25 cellular contexts compared by ENCODE assay signal in the genomic region with DNA sequence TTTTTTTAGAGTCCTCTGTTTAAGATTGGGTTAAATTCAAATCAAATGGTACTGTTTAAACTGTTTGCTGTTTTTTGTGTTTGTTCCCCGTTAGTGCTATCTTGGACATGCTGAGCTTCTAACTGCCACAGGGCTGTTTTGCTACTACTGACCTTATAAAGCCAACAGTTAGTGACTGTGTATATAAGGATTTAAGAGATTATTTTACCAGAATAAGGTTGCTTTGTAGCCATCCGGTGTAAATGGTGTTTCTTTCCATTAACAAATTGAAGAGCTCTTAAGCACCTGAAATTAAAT. TPM values are rescaled to one million over a fixed set of nuclear protein-coding genes. Genes with fewer than 3 reads are reported as not detected.
DNase-seq lines count a peak whose midpoint lies in the region; ATAC-seq, FAIRE-seq and TF ChIP-seq lines count a peak whose summit lies in the region.
"Had no signal": no experiment of that assay in that cellular context is flagged by ENCODE, and none has a peak within 500 bp of the region (broad histone marks: within the 10 kb centered on the region; RNA-seq: fewer than 3 reads in every experiment).

No MANE protein-coding gene starts in this region.

- H3K27ac ChIP-seq in H9 (ENCODE audit: insufficient read length, low read depth, low read length) (no peak overlapping the region), RWPE2 (ENCODE audit: poor library complexity, severe bottlenecking) (peak overlapping the region; percentile 97), H1 (ENCODE audit: low read depth, low read length) (no peak overlapping the region), osteoblast (ENCODE audit: low read depth, low read length) (peak overlapping the region; percentile 46), right cardiac atrium (ENCODE audit: low read length) (no peak overlapping the region)
- H3K27ac ChIP-seq: gastrocnemius medialis had no signal

- H3K36me3 ChIP-seq in RWPE2 (ENCODE audit: low read depth), result no peaks in the 10 kb centered on the region
- no peaks in the 10 kb centered on the region; a peak in 1 of 8 replicates for H3K36me3 ChIP-seq in H1 (ENCODE audit: control insufficient read depth in 2 of 4, insufficient read depth in 4 of 4, low read length in 3 of 4)
- H3K36me3 ChIP-seq in osteoblast (ENCODE audit: insufficient read depth, low read length), result peaks cover 4% of the 10 kb centered on the region
- H3K36me3 ChIP-seq: gastrocnemius medialis had no signal

- no peak for TF ChIP-seq EP300 in H1 (IDR thresholded peaks at IDR 0.05; ENCODE audit: borderline replicate concordance in 1 of 2, low read depth in 2 of 2, low read length in 2 of 2)

- no peaks in the 10 kb centered on the region for H3K9me3 Mint-ChIP-seq in H9
- H3K9me3 Mint-ChIP-seq in activated naive CD4-positive, alpha-beta T cell treated with anti-CD3 and anti-CD28 coated beads for 36 hours, result no peaks in the 10 kb centered on the region
- H3K9me3 Mint-ChIP-seq: CD14-positive monocyte; memory B cell; stimulated activated memory B cell treated with anti-CD40 and anti-IgM and Interleukin-4, amounts not matched to agents 10 μg/mL and 1 μg/mL and 100 μg/mL, for 72 hours; T-helper 1 cell treated with Interleukin-12 subunit alpha and Interleukin-12 subunit beta and Interleukin-4 antibody, amounts not matched to agents 30 μg/mL and 1 μg/mL, for 36 hours had no signal

- H3K27me3 Mint-ChIP-seq in H9 (ENCODE audit: low read depth), result no peaks in the 10 kb centered on the region
- H3K27me3 Mint-ChIP-seq in activated naive CD4-positive, alpha-beta T cell treated with anti-CD3 and anti-CD28 coated beads for 36 hours (ENCODE audit: low read depth), result no peaks in the 10 kb centered on the region
- H3K27me3 Mint-ChIP-seq: memory B cell; stimulated activated memory B cell treated with anti-CD40 and anti-IgM and Interleukin-4, amounts not matched to agents 10 μg/mL and 1 μg/mL and 100 μg/mL, for 72 hours had no signal

- no peak overlapping the region for H2BK120ac ChIP-seq in H9 (ENCODE audit: low read depth, low read length, poor library complexity, severe bottlenecking)
- peak overlapping the region; percentile 75 for H2BK120ac ChIP-seq in H1 (replicated peaks; ENCODE audit: low read depth, low read length)

- H4K8ac ChIP-seq in H9 (replicated peaks; ENCODE audit: insufficient read length, low read depth, low read length) (no peak overlapping the region), H1 (ENCODE audit: extremely low read depth, insufficient read depth, low read length) (no peak overlapping the region)

- H3K18ac ChIP-seq in H9 (ENCODE audit: insufficient read length, low read depth, low read length) (no peak overlapping the region), H1 (ENCODE audit: extremely low read depth, low read length) (no peak overlapping the region)

- peaks cover 75 to 81% of the 10 kb centered on the region in 2 experiments for H3K4me1 Mint-ChIP-seq in H9
- H3K4me1 Mint-ChIP-seq in activated naive CD4-positive, alpha-beta T cell treated with anti-CD3 and anti-CD28 coated beads for 36 hours (ENCODE audit: low read depth), result no peaks in the 10 kb centered on the region

- H2BK20ac ChIP-seq in H9 (ENCODE audit: low read depth, low read length, poor library complexity, severe bottlenecking) (no peak overlapping the region), H1 (ENCODE audit: low read length) (no peak overlapping the region)

- no CpG with 5 or more reads among the region's 2 CpGs for WGBS in H9 (ENCODE audit: extremely low coverage, insufficient read length, low lambda C conversion rate)
- WGBS in H1 (ENCODE audit: extremely low coverage in 1 of 2, insufficient coverage in 1 of 2, insufficient read length in 1 of 2, insufficient replicate concordance in 2 of 2, low coverage in 1 of 2, low lambda C conversion rate in 2 of 2, missing lambda C conversion rate in 1 of 2), 2 experiments, result 73% methylated on average over 2 of the region's 2 CpGs; no CpG with 5 or more reads in 1 of the 2 experiments
- WGBS in right cardiac atrium, result 75% methylated on average over 2 of the region's 2 CpGs

- no peak for TF ChIP-seq RAD21 in H1 (IDR thresholded peaks at IDR 0.05 in 1 of 2, conservative IDR thresholded peaks at IDR 0.05 in 1 of 2; ENCODE audit: low read depth in 2 of 2, low read length in 2 of 2)

- peaks cover 16% of the 10 kb centered on the region for H3K4me1 ChIP-seq in H9 (ENCODE audit: insufficient read depth, low read length)
- peaks cover 41% of the 10 kb centered on the region for H3K4me1 ChIP-seq in RWPE2 (ENCODE audit: insufficient read depth, poor library complexity, severe bottlenecking)
- H3K4me1 ChIP-seq in H1 (replicated peaks in 1 of 4; ENCODE audit: control insufficient read depth in 3 of 4, insufficient read depth in 4 of 4, low read length in 3 of 4), result peaks cover 2 to 25% (median 13%) of the 10 kb centered on the region in 4 experiments; a peak in 6 of 7 replicates
- peaks cover 38% of the 10 kb centered on the region for H3K4me1 ChIP-seq in osteoblast (ENCODE audit: insufficient read depth, low read length)
- H3K4me1 ChIP-seq in right cardiac atrium (ENCODE audit: control insufficient read depth, insufficient read depth, low read length), result peaks cover 2% of the 10 kb centered on the region
- H3K4me1 ChIP-seq: gastrocnemius medialis had no signal

- no peaks in the 10 kb centered on the region for H3K9me3 ChIP-seq in H9 (ENCODE audit: control insufficient read depth, low read depth, low read length)
- H3K9me3 ChIP-seq in RWPE2 (ENCODE audit: severe bottlenecking), result no peaks in the 10 kb centered on the region
- H3K9me3 ChIP-seq in H1 (ENCODE audit: insufficient read depth in 2 of 2, low read depth in 1 of 2, low read length in 1 of 2), result no peaks in the 10 kb centered on the region
- no peaks in the 10 kb centered on the region for H3K9me3 ChIP-seq in osteoblast (ENCODE audit: low read depth, low read length)
- no peaks in the 10 kb centered on the region for H3K9me3 ChIP-seq in right cardiac atrium (ENCODE audit: control insufficient read depth, low read length)
- H3K9me3 ChIP-seq: gastrocnemius medialis had no signal

- no peak overlapping the region for H2AK5ac ChIP-seq in H9 (ENCODE audit: insufficient read length, low read length)
- no peak overlapping the region for H2AK5ac ChIP-seq in H1 (ENCODE audit: low read depth, low read length)

- H3K27me3 ChIP-seq in H9 (ENCODE audit: insufficient read depth, low read length) (no peaks in the 10 kb centered on the region), RWPE2 (ENCODE audit: insufficient read depth, poor library complexity, severe bottlenecking) (no peaks in the 10 kb centered on the region), H1 (replicated peaks in 1 of 4; ENCODE audit: control insufficient read depth in 3 of 4, extremely low read depth in 1 of 4, insufficient read depth in 3 of 4, low read length in 3 of 4) (no peaks in the 10 kb centered on the region), osteoblast (ENCODE audit: insufficient read depth, low read length) (no peaks in the 10 kb centered on the region), right cardiac atrium (ENCODE audit: control insufficient read depth, insufficient read depth) (no peaks in the 10 kb centered on the region)
- H3K27me3 ChIP-seq: gastrocnemius medialis had no signal

- H2AFZ ChIP-seq in H9 (ENCODE audit: low read length) (no peak overlapping the region), H1 (ENCODE audit: low read length) (no peak overlapping the region), osteoblast (ENCODE audit: low read length) (no peak overlapping the region)

- H3K79me1 ChIP-seq in H9 (ENCODE audit: insufficient read depth, low read depth, low read length, poor library complexity, severe bottlenecking) (no peaks in the 10 kb centered on the region), H1 (ENCODE audit: low read depth, low read length) (no peaks in the 10 kb centered on the region)

- no peak for FAIRE-seq in H1 (lab: Jason Lieb, UNC)
- FAIRE-seq: G401.6 had no signal

- H3K4me3 ChIP-seq in RWPE2 (ENCODE audit: severe bottlenecking) (no peak overlapping the region), H1 (ENCODE audit: extremely low read depth in 1 of 4, insufficient read depth in 2 of 4, low read depth in 3 of 4, low read length in 4 of 4) (peak overlapping the region in 1 of 4 experiments; percentile 56; a peak in 1 of 8 replicates), osteoblast (ENCODE audit: insufficient read depth, low read length) (no peak overlapping the region), right cardiac atrium (ENCODE audit: low read length) (no peak overlapping the region)
- H3K4me3 ChIP-seq: gastrocnemius medialis had no signal

- in situ Hi-C loops in G401 (cut with HindIII; ENCODE audit: low sequenced_read_pairs), result no loop called here

- H3K4me2 ChIP-seq in H9 (ENCODE audit: insufficient read depth, insufficient read length, low read length) (no peak overlapping the region), H1 (ENCODE audit: insufficient read depth in 1 of 2, low read depth in 2 of 2, low read length in 2 of 2) (peak overlapping the region in 1 of 2 experiments; percentile 56; a peak in 1 of 4 replicates), osteoblast (ENCODE audit: insufficient read depth, low read length) (no peak overlapping the region)

- no peak for TF ChIP-seq POLR2A in H1 (IDR thresholded peaks at IDR 0.05; ENCODE audit: control extremely low read depth in 1 of 2, low read depth in 2 of 2, low read length in 2 of 2)

- H3K14ac ChIP-seq in H9 (ENCODE audit: insufficient read depth, low read length), result no peak overlapping the region
- H3K14ac ChIP-seq in H1 (ENCODE audit: insufficient read length), result no peak overlapping the region

- H3K4me3 Mint-ChIP-seq in H9, result peak overlapping the region in 1 of 2 experiments; percentile 42; a peak in 1 of 5 replicates
- H3K4me3 Mint-ChIP-seq in activated naive CD4-positive, alpha-beta T cell treated with anti-CD3 and anti-CD28 coated beads for 36 hours, result no peak overlapping the region
- H3K4me3 Mint-ChIP-seq: CD14-positive monocyte; memory B cell; naive thymus-derived CD4-positive, alpha-beta T cell; stimulated activated memory B cell treated with anti-CD40 and anti-IgM and Interleukin-4, amounts not matched to agents 10 μg/mL and 1 μg/mL and 100 μg/mL, for 72 hours; T-helper 1 cell treated with Interleukin-12 subunit alpha and Interleukin-12 subunit beta and Interleukin-4 antibody, amounts not matched to agents 30 μg/mL and 1 μg/mL, for 36 hours had no signal

- no peak overlapping the region for H3T11ph ChIP-seq in H9 (ENCODE audit: low read length)

- H2BK12ac ChIP-seq in H9 (ENCODE audit: insufficient read length, low read depth, low read length) (no peak overlapping the region), H1 (ENCODE audit: low read depth, low read length) (no peak overlapping the region; the same call in 1 of the 2 replicates)

- H4K91ac ChIP-seq in H9 (ENCODE audit: insufficient read length, low read depth, low read length) (no peak overlapping the region), H1 (replicated peaks; ENCODE audit: insufficient read length, low read length) (peak overlapping the region; percentile 44)

- H3K36me3 Mint-ChIP-seq in H9 (ENCODE audit: insufficient read depth in 1 of 3, low read depth in 3 of 3), result peaks cover 7 to 20% (median 14%) of the 10 kb centered on the region in 3 experiments
- peaks cover 1% of the 10 kb centered on the region for H3K36me3 Mint-ChIP-seq in activated naive CD4-positive, alpha-beta T cell treated with anti-CD3 and anti-CD28 coated beads for 36 hours (ENCODE audit: low read depth)

- CTCF ChIA-PET in H1 (lab: Charles Lee; ENCODE audit: partially characterized antibody), result interaction anchor here (1.2 to 5.7 kb wide), 5 partner anchors 9 to 83 kb away, joined by 3 to 36 read pairs (median 5); no protein-coding TSS in a partner anchor
- CTCF ChIA-PET in activated naive CD4-positive, alpha-beta T cell treated with anti-CD3 and anti-CD28 coated beads for 36 hours (lab: Charles Lee), result interaction anchor here (0.8 kb wide), 1 partner anchor 119 kb away, joined by 4 read pairs; no protein-coding TSS in a partner anchor

- peak overlapping the region in 2 of 3 experiments; percentile 57 to 87; a peak in 3 of 7 replicates for H3K27ac Mint-ChIP-seq in H9
- H3K27ac Mint-ChIP-seq in activated naive CD4-positive, alpha-beta T cell treated with anti-CD3 and anti-CD28 coated beads for 36 hours, result no peak overlapping the region
- H3K27ac Mint-ChIP-seq: CD14-positive monocyte; memory B cell; naive thymus-derived CD4-positive, alpha-beta T cell; stimulated activated memory B cell treated with anti-CD40 and anti-IgM and Interleukin-4, amounts not matched to agents 10 μg/mL and 1 μg/mL and 100 μg/mL, for 72 hours; T-helper 1 cell treated with Interleukin-12 subunit alpha and Interleukin-12 subunit beta and Interleukin-4 antibody, amounts not matched to agents 30 μg/mL and 1 μg/mL, for 36 hours had no signal

- no peak overlapping the region for H2BK5ac ChIP-seq in H9 (ENCODE audit: insufficient read length, low read length)
- H2BK5ac ChIP-seq in H1 (ENCODE audit: low read depth, low read length), result no peak overlapping the region

- intact Hi-C loops in right cardiac atrium (cut with DNase I), result no loop called here
- intact Hi-C loops in activated naive CD4-positive, alpha-beta T cell treated with anti-CD3 and anti-CD28 coated beads for 36 hours (cut with micrococcal nuclease), result no loop called here

- H3K79me2 ChIP-seq in H9 (ENCODE audit: insufficient read depth, low read length) (no peaks in the 10 kb centered on the region), H1 (ENCODE audit: control insufficient read depth in 1 of 2, insufficient read depth in 2 of 2, low read length in 2 of 2) (no peaks in the 10 kb centered on the region), osteoblast (ENCODE audit: insufficient read depth, low read length) (no peaks in the 10 kb centered on the region)

- no peak for TF ChIP-seq CTCF in H9 (conservative IDR thresholded peaks at IDR 0.05)
- TF ChIP-seq CTCF in RWPE2 (IDR thresholded peaks at IDR 0.05; ENCODE audit: poor library complexity, severe bottlenecking), result no peak
- no peak for TF ChIP-seq CTCF in H1 (IDR thresholded peaks at IDR 0.05; ENCODE audit: control extremely low read depth in 1 of 3, insufficient read depth in 1 of 3, low read depth in 1 of 3, low read length in 3 of 3)
- TF ChIP-seq CTCF in osteoblast (IDR thresholded peaks at IDR 0.05; ENCODE audit: extremely low read depth, low read depth, low read length), result no peak

- H3K56ac ChIP-seq in H9 (ENCODE audit: insufficient read length, low read depth, low read length) (no peak overlapping the region), H1 (replicated peaks; ENCODE audit: insufficient read length, low read depth, low read length) (no peak overlapping the region)

- H4K5ac ChIP-seq in H9 (ENCODE audit: insufficient read length, low read depth, low read length) (no peak overlapping the region), H1 (ENCODE audit: insufficient read length, low read depth, low read length) (peak overlapping the region; percentile 55)

- H4K20me1 ChIP-seq in H9 (ENCODE audit: control insufficient read depth, insufficient read depth, insufficient read length) (no peaks in the 10 kb centered on the region), H1 (replicated peaks in 1 of 2; ENCODE audit: control insufficient read depth in 1 of 2, insufficient read depth in 2 of 2, low read length in 2 of 2) (no peaks in the 10 kb centered on the region), osteoblast (ENCODE audit: insufficient read depth, low read length) (no peaks in the 10 kb centered on the region)

- POLR2A ChIA-PET in H1 (lab: Charles Lee; ENCODE audit: partially characterized antibody), result interaction anchor here (1.1 to 6.6 kb wide), 7 partner anchors 9 to 55 kb away, joined by 3 to 51 read pairs (median 9); partner anchors contain the start of gene ZNF281

- H2BK15ac ChIP-seq in H9 (ENCODE audit: low read depth, low read length) (no peak overlapping the region), H1 (ENCODE audit: low read length) (no peak overlapping the region)

- DNase-seq in H9, result no peak
- DNase-seq in RWPE2 (ENCODE audit: low spot score), result no peak
- DNase-seq in H1 (ENCODE audit: low read depth in 1 of 2, low spot score in 2 of 2), result no peak
- no peak for DNase-seq in osteoblast (ENCODE audit: insufficient read length, low spot score, missing footprints)
- no peak for DNase-seq in right cardiac atrium
- DNase-seq in activated naive CD4-positive, alpha-beta T cell treated with anti-CD3 and anti-CD28 coated beads for 36 hours, result no peak
- DNase-seq in G401 (ENCODE audit: low spot score), result no peak
- DNase-seq: activated CD4-positive, alpha-beta T cell treated with anti-CD3 and anti-CD28 coated beads, Interleukin-2, amount 50 U/mL, for 1 hour; activated CD8-positive, alpha-beta memory T cell treated with anti-CD3 and anti-CD28 coated beads, Interleukin-2, amount 50 U/mL, for 48 hours; activated effector memory CD4-positive, alpha-beta T cell treated with anti-CD3 and anti-CD28 coated beads, Interleukin-2, amount 50 U/mL, for 16 hours; erythroblast; gastrocnemius medialis; H7; Kasumi-1; naive thymus-derived CD4-positive, alpha-beta T cell; NCI-H1105; NCI-H2081 treated with DMSO at 0.1 percent for 48 hours; NCI-H524 treated with DMSO at 0.1 percent for 48 hours; stimulated activated CD4-positive, alpha-beta T cell treated with anti-CD3 and anti-CD28 coated beads, Interleukin-1b, Interleukin-23, amount 100 ng/mL, for 48 hours had no signal

- H3K23me2 ChIP-seq in H9 (ENCODE audit: insufficient read length, low read depth, low read length, poor library complexity, severe bottlenecking), result peaks cover 4% of the 10 kb centered on the region
- H3K23me2 ChIP-seq in H1 (ENCODE audit: low read depth, low read length), result no peaks in the 10 kb centered on the region; the same call in 1 of the 2 replicates

- H3K9ac ChIP-seq in H9 (ENCODE audit: extremely low read depth, insufficient read length, low read length) (no peak overlapping the region), H1 (replicated peaks in 1 of 4; ENCODE audit: extremely low read depth in 1 of 4, low read depth in 3 of 4, low read length in 3 of 4) (no peak overlapping the region)

- H3K23ac ChIP-seq in H9 (ENCODE audit: insufficient read length, low read depth, low read length), result no peak overlapping the region
- H3K23ac ChIP-seq in H1 (ENCODE audit: insufficient read length), result no peak overlapping the region

- ATAC-seq in RWPE2 (ENCODE audit: low read depth) (no peak), GM21526 (IDR thresholded peaks at IDR 0.05; ENCODE audit: low FRiP score, unreplicated experiment) (no peak), right cardiac atrium (no peak)
- ATAC-seq: gastrocnemius medialis; naive thymus-derived CD4-positive, alpha-beta T cell; stimulated activated memory B cell treated with anti-CD40 and anti-IgM and Interleukin-4, amounts not matched to agents 10 μg/mL and 1 μg/mL and 100 μg/mL, for 72 hours had no signal

- H3K4ac ChIP-seq in H9 (ENCODE audit: low read depth, low read length) (no peak overlapping the region), H1 (replicated peaks; ENCODE audit: insufficient read length, low read depth, low read length) (no peak overlapping the region)

RNA-seq across cellular contexts. Expression of gene ZNF281, which starts 37.0 kb away (rescaled TPM):
- total RNA-seq in H9 (2021), result 71.9 and 75.2 TPM in 2 replicates
- total RNA-seq in H1 (2021; fragmentation: NEBNext Ultra II Directional; extraction: Animal tissue kit (Norgen Biotek cat#: 25700)), result 61.3 and 61.4 TPM in 2 replicates
- polyA plus RNA-seq in H1 (2011; rRNA removed), result 11.8 and 19.5 TPM in 2 replicates
- 16.8 TPM for polyA plus RNA-seq in H1 (2011; cell fraction: cytosol; rRNA removed)
- 14.6 TPM for polyA plus RNA-seq in H1 (2011; cell fraction: nucleus; rRNA removed)
- 30.0 to 45.5 TPM (median 33.7 TPM) in 4 replicates for polyA plus RNA-seq in H1 (2012, experiment 1 of 2)
- 3.2 TPM for polyA plus RNA-seq in H1 (2012, experiment 2 of 2)
- 54.2 TPM for polyA plus RNA-seq in H1 (2013, experiment 1 of 2)
- 50.5 TPM for polyA plus RNA-seq in H1 (2013, experiment 2 of 2)
- 42.1 and 46.2 TPM in 2 replicates for polyA minus RNA-seq in H1 (2011; rRNA and poly(A)+ RNA removed)
- polyA minus RNA-seq in H1 (2011; cell fraction: cytosol; rRNA and poly(A)+ RNA removed), result 31.3 TPM
- polyA minus RNA-seq in H1 (2011; cell fraction: nucleus; rRNA and poly(A)+ RNA removed), result 38.9 TPM
- total RNA-seq in osteoblast, result 37.7 and 45.6 TPM in 2 replicates
- 1 to 10 TPM; 8.2 to 9.2 (median 9.0) TPM for total RNA-seq in right cardiac atrium
- polyA plus RNA-seq in right cardiac atrium, result 4.0 TPM
- total RNA-seq in activated naive CD4-positive, alpha-beta T cell treated with anti-CD3 and anti-CD28 coated beads for 36 hours, result 1 to 10 TPM; 6.4 to 7.5 TPM
- total RNA-seq in G401 (2014; rRNA removed; shearing (Covaris generic)), result 15.0 and 20.5 TPM in 2 replicates

Comparison
In these comparisons a context has a peak if more than half of its experiments do, and no peak if none do; other contexts are left out.
1. H3K27ac ChIP-seq: peak in RWPE2 (single experiment) and osteoblast (single experiment); none in H9 (single experiment), H1 (single experiment) and right cardiac atrium (single experiment).